Comparison of ENCODE assay signal across 1 cellular context in the genomic region with DNA sequence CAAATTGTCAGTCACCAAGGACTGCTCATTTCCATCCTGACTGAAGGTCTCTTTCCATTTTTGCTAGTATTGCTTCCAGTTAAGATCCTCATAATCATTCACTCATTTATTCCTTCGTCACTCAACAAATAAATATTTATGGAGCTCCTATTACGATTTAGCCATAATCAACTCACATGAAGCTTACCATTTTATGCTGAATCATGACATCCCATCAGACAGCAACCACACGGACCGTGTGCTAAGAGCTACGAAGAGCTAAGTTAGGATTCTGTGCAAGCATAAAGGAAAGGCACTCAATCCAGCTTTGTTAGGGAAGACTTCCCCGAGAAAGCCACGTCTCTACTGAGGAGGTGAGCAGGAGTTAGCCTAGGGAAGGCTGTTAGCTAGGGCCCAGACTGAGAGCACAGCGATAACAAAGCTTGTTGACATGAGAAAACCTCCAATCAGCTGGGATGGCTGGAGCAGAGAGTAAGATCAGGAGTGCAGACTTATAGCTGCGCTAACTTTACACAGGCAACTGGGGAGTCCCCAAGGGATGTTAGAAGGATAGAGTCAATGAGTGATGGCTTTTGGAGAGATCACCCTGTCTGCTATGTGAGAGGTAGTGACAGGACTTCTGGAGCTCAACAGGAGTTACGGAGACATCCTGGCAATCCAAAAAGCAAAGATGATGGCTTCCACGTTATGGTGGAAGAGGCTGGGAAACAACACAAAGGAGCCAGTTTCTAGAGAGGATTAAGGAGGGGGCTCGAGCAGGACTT.
TF ChIP-seq lines count a peak whose summit lies in the region.

No MANE protein-coding gene starts in this region.

TF ChIP-seq in IMR-90, 13 proteins besides CTCF, POLR2A, EP300 and RAD21:
- TF ChIP-seq MAFK (IDR thresholded peaks at IDR 0.05; ENCODE audit: low read depth, low read length) (peak; percentile 56), MAZ (IDR thresholded peaks at IDR 0.05; ENCODE audit: borderline replicate concordance, low read depth, low read length) (no peak)
